In the genomic region with DNA sequence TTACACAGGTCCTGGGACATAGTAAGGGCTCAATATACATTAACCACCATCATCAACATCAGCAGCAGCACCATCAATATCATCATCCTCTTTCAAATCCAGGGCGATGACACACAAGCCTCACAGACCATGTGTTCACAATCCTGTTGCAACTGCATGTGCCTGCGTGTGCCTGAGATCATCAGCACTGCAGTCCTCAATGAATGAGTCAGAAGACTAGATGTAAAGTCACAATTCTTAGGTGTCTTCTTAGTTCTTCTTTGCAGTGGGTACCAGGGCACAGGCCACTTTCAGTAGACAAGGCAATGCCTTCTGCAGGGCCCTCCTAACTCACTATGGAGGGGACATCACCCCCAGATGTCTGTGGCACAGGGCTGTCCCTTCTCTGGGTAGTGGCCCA, we compare ENCODE assay signal across 1 cellular context.
A peak's percentile ranks its signal among the peaks of the same experiment; 100 is the strongest.
TF ChIP-seq lines count a peak whose summit lies in the region.

No MANE protein-coding gene starts in this region.

TF ChIP-seq in HEK293, 187 proteins besides CTCF, POLR2A, EP300 and RAD21 (continued from another document):
- TF ChIP-seq, protein P1, sequence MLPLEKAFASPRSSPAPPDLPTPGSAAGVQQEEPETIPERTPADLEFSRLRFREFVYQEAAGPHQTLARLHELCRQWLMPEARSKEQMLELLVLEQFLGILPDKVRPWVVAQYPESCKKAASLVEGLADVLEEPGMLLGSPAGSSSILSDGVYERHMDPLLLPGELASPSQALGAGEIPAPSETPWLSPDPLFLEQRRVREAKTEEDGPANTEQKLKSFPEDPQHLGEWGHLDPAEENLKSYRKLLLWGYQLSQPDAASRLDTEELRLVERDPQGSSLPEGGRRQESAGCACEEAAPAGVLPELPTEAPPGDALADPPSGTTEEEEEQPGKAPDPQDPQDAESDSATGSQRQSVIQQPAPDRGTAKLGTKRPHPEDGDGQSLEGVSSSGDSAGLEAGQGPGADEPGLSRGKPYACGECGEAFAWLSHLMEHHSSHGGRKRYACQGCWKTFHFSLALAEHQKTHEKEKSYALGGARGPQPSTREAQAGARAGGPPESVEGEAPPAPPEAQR (tag by site-specific recombination; IDR thresholded peaks at IDR 0.05) = no peak
- TF ChIP-seq ZNF654 (tag by site-specific recombination; IDR thresholded peaks at IDR 0.05; ENCODE audit: low read depth) = no peak
- TF ChIP-seq ZBTB17 (tag by site-specific recombination; IDR thresholded peaks at IDR 0.05) = peak; percentile 24; the same call in 1 of the 2 replicates
- TF ChIP-seq ZNF664 (tag by site-specific recombination; IDR thresholded peaks at IDR 0.05) = no peak
- 0 out of 2 replicates have a peak, but pooled peaks have one; percentile 27 for TF ChIP-seq ZBTB21 (tag by site-specific recombination; IDR thresholded peaks at IDR 0.05)
- TF ChIP-seq, protein P2, sequence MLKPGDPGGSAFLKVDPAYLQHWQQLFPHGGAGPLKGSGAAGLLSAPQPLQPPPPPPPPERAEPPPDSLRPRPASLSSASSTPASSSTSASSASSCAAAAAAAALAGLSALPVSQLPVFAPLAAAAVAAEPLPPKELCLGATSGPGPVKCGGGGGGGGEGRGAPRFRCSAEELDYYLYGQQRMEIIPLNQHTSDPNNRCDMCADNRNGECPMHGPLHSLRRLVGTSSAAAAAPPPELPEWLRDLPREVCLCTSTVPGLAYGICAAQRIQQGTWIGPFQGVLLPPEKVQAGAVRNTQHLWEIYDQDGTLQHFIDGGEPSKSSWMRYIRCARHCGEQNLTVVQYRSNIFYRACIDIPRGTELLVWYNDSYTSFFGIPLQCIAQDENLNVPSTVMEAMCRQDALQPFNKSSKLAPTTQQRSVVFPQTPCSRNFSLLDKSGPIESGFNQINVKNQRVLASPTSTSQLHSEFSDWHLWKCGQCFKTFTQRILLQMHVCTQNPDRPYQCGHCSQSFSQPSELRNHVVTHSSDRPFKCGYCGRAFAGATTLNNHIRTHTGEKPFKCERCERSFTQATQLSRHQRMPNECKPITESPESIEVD (tag by site-specific recombination; IDR thresholded peaks at IDR 0.05) = no peak
TF ChIP-seq in HEK293: peak in this region for 5.
